ENCODE assay signal across 25 cellular contexts in the genomic region with DNA sequence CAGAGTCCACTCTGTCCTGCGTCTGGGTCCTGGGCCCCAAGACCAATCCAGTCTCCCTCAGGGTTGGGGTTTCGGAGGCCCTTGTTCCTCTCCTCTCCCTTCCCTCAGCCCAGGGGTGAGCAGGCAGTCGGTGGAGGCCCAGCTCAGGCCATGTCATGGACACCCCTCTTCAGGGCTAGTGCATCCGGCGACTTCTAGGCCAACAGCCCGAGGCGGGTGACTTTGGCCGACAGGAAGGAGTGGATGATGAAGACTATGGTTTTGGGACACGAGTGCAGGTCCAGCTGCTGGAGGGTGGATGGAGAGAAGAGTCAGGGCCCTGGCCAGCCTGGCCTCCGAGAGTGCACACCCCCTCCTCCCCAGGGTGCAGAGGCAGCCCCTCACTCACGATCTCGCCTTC. TPM values are rescaled to one million over a fixed set of nuclear protein-coding genes. Genes with fewer than 3 reads are reported as not detected.
DNase-seq lines count a peak whose midpoint lies in the region; ATAC-seq and TF ChIP-seq lines count a peak whose summit lies in the region.
"Had no signal": no experiment of that assay in that cellular context is flagged by ENCODE, and none has a peak within 500 bp of the region (broad histone marks: within the 10 kb centered on the region; RNA-seq: fewer than 3 reads in every experiment).

No MANE protein-coding gene starts in this region.

- no peak overlapping the region for H3K4me3 Mint-ChIP-seq in endodermal cell
- H3K4me3 Mint-ChIP-seq: activated CD4-positive, alpha-beta T cell treated with anti-CD3 and anti-CD28 coated beads, Interleukin-2, amount 10 ng/mL, durations not matched to agents 7 days and 5 days; activated naive CD4-positive, alpha-beta T cell treated with anti-CD3 and anti-CD28 coated beads, Interleukin-2, amount 50 U/mL, for 24 hours had no signal

- H3K27me3 Mint-ChIP-seq in endodermal cell (ENCODE audit: insufficient read depth) = no peaks in the 10 kb centered on the region
- H3K27me3 Mint-ChIP-seq: activated CD4-positive, alpha-beta T cell treated with anti-CD3 and anti-CD28 coated beads, Interleukin-2, amount 10 ng/mL, durations not matched to agents 7 days and 5 days; activated naive CD4-positive, alpha-beta T cell treated with anti-CD3 and anti-CD28 coated beads, Interleukin-2, amount 50 U/mL, for 24 hours had no signal

- H3F3A ChIP-seq in DOHH2 (ENCODE audit: control insufficient read depth, insufficient read depth) = peaks cover 9% of the 10 kb centered on the region; the same call in 1 of the 2 replicates

- H3K36me3 ChIP-seq in DOHH2 (ENCODE audit: control insufficient read depth, low read length) = peaks cover 25% of the 10 kb centered on the region
- H3K36me3 ChIP-seq in endodermal cell (ENCODE audit: control insufficient read depth, insufficient read depth, low read length) = no peaks in the 10 kb centered on the region
- peaks cover 0 to 65% (median 8%) of the 10 kb centered on the region in 6 donors for H3K36me3 ChIP-seq in spleen
- H3K36me3 ChIP-seq in thyroid gland = peaks cover 37 to 52% of the 10 kb centered on the region in 2 donors

- H3K4me3 ChIP-seq in DOHH2 (ENCODE audit: low read length) (no peak overlapping the region), endodermal cell (ENCODE audit: low read length) (no peak overlapping the region), spleen (no peak overlapping the region), thyroid gland (replicated peaks in 1 of 3) (no peak overlapping the region)
- H3K4me3 ChIP-seq: skin epidermis had no signal

- no peak overlapping the region for H3K27ac ChIP-seq in DOHH2 (ENCODE audit: low read depth, low read length)
- H3K27ac ChIP-seq in RWPE1 = 0 out of 2 replicates have a peak overlapping the region, but pooled peaks have one; percentile 2
- H3K27ac ChIP-seq in endodermal cell (ENCODE audit: low read depth, low read length) = no peak overlapping the region
- peak overlapping the region in 5 of 8 donors; percentile 15 to 74 (median 59) for H3K27ac ChIP-seq in spleen
- no peak overlapping the region for H3K27ac ChIP-seq in thyroid gland
- H3K27ac ChIP-seq: C4-2B, VCaP had no signal

- H3K4me1 ChIP-seq in DOHH2 (ENCODE audit: control insufficient read depth, low read length) = peaks cover 24% of the 10 kb centered on the region
- no peaks in the 10 kb centered on the region for H3K4me1 ChIP-seq in endodermal cell (ENCODE audit: control insufficient read depth, insufficient read depth, low read length)
- H3K4me1 ChIP-seq in spleen = peaks cover 0 to 24% (median 18%) of the 10 kb centered on the region in 6 donors
- H3K4me1 ChIP-seq in thyroid gland = no peaks in the 10 kb centered on the region

- intact Hi-C loops in spleen (cut with DNase I; ENCODE audit: low total_unique reads) = no loop called here
- intact Hi-C loops in thyroid gland (cut with DNase I) = no loop called here

- H3K27me3 ChIP-seq in DOHH2 (ENCODE audit: control insufficient read depth, low read length) = no peaks in the 10 kb centered on the region
- H3K27me3 ChIP-seq in endodermal cell (ENCODE audit: control insufficient read depth, insufficient read depth, low read length, poor library complexity, severe bottlenecking) = no peaks in the 10 kb centered on the region
- no peaks in the 10 kb centered on the region for H3K27me3 ChIP-seq in spleen (replicated peaks in 1 of 7)
- H3K27me3 ChIP-seq in thyroid gland = no peaks in the 10 kb centered on the region

- DNase-seq in RWPE1 (ENCODE audit: low spot score) = no peak
- no peak for DNase-seq in endodermal cell
- no peak for DNase-seq in spleen
- no peak for DNase-seq in cerebellar nuclear complex (lab: John Stamatoyannopoulos, UW)
- DNase-seq in thyroid gland = no peak
- DNase-seq: activated CD4-positive, alpha-beta T cell treated with anti-CD3 and anti-CD28 coated beads, Interleukin-2, amount 10 ng/mL, durations not matched to agents 7 days and 5 days; aorta; Calu3; DMS79 treated with DMSO at 0.1 percent for 48 hours; Kasumi-1; left colon; NCI-H1436 treated with DMSO at 0.1 percent for 48 hours; NCI-H2107; NCI-H446; NCI-H774; stimulated activated CD4-positive, alpha-beta T cell treated with anti-CD3 and anti-CD28 coated beads, Interleukin-2, amount 100 ng/mL, for 24 hours; T-helper 9 cell had no signal

- H3K27ac Mint-ChIP-seq in endodermal cell = peak overlapping the region; percentile 29
- H3K27ac Mint-ChIP-seq: activated CD4-positive, alpha-beta T cell treated with anti-CD3 and anti-CD28 coated beads, Interleukin-2, amount 10 ng/mL, durations not matched to agents 7 days and 5 days; activated naive CD4-positive, alpha-beta T cell treated with anti-CD3 and anti-CD28 coated beads, Interleukin-2, amount 50 U/mL, for 24 hours had no signal

- TF ChIP-seq POLR2A in spleen (IDR thresholded peaks at IDR 0.05) (no peak), thyroid gland (IDR thresholded peaks at IDR 0.05) (no peak)

- H3K4me2 ChIP-seq in DOHH2 (ENCODE audit: low read length) = peak overlapping the region; percentile 61

- CTCF ChIA-PET in RWPE1 (lab: Yijun Ruan, JAX) = interaction anchor here (0.5 to 1.2 kb wide), 3 partner anchors 11 to 42 kb away, joined by 3 to 4 read pairs (median 4); no protein-coding TSS in a partner anchor

- 0 out of 2 replicates have a peak, but pooled peaks cover 2% of the 10 kb centered on the region for H3K79me2 ChIP-seq in DOHH2 (ENCODE audit: control insufficient read depth, low read length)

- no peaks in the 10 kb centered on the region for H3K4me1 Mint-ChIP-seq in endodermal cell

- peaks cover 27% of the 10 kb centered on the region for H3K36me3 Mint-ChIP-seq in endodermal cell (ENCODE audit: low read depth)

- TF ChIP-seq CTCF in DOHH2 (IDR thresholded peaks at IDR 0.05; ENCODE audit: low read depth, low read length, poor library complexity, severe bottlenecking) (no peak), RWPE1 (conservative IDR thresholded peaks at IDR 0.05; ENCODE audit: low read depth) (no peak), endodermal cell (conservative IDR thresholded peaks at IDR 0.05) (no peak), spleen (IDR thresholded peaks at IDR 0.05 in 8 of 11, conservative IDR thresholded peaks at IDR 0.05 in 3 of 11) (no peak), thyroid gland (IDR thresholded peaks at IDR 0.05) (no peak)

- H3K9me2 ChIP-seq in DOHH2 (replicated peaks; ENCODE audit: control insufficient read depth, low read length) = no peaks in the 10 kb centered on the region

- H3K9me3 ChIP-seq in DOHH2 (ENCODE audit: control insufficient read depth, insufficient read depth, low read length) (no peaks in the 10 kb centered on the region), endodermal cell (ENCODE audit: control insufficient read depth, low read length) (no peaks in the 10 kb centered on the region), spleen (no peaks in the 10 kb centered on the region), thyroid gland (no peaks in the 10 kb centered on the region)

- no peak overlapping the region for H3K9ac ChIP-seq in endodermal cell (ENCODE audit: extremely low read depth, low read length, poor library complexity, severe bottlenecking)

- ATAC-seq in HG02884 (IDR thresholded peaks at IDR 0.05; ENCODE audit: unreplicated experiment) (no peak), HG02870 (IDR thresholded peaks at IDR 0.05; ENCODE audit: unreplicated experiment) (no peak)
- ATAC-seq: HCT116, left colon had no signal

- POLR2A ChIA-PET in RWPE1 (lab: Yijun Ruan, JAX; ENCODE audit: low non-redundant PET) = no interaction called here

- WGBS in endodermal cell (ENCODE audit: insufficient coverage in 1 of 2, insufficient read length in 1 of 2), 2 experiments = 91 to 94% methylated on average over 6 to 12 of the region's 12 CpGs
- WGBS in spleen, 5 donors = 78 to 95% (median 90%) methylated on average over 7 to 12 of the region's 12 CpGs
- 76 to 95% methylated on average over 3 to 9 of the region's 12 CpGs for WGBS in thyroid gland, 2 donors

- no peaks in the 10 kb centered on the region for H4K20me1 ChIP-seq in DOHH2 (ENCODE audit: control insufficient read depth, insufficient read depth, low read depth, low read length)

- no peaks in the 10 kb centered on the region for H3K9me3 Mint-ChIP-seq in endodermal cell
- H3K9me3 Mint-ChIP-seq: activated CD4-positive, alpha-beta T cell treated with anti-CD3 and anti-CD28 coated beads, Interleukin-2, amount 10 ng/mL, durations not matched to agents 7 days and 5 days; activated naive CD4-positive, alpha-beta T cell treated with anti-CD3 and anti-CD28 coated beads, Interleukin-2, amount 50 U/mL, for 24 hours had no signal

RNA-seq across cellular contexts. Expression of gene CDK5RAP1, which starts 7.0 kb away (rescaled TPM):
- total RNA-seq in endodermal cell (10 to 100 TPM; 45.2 to 59.7 TPM), spleen (10 to 100 TPM; 21.3 to 34.6 (median 33.2) TPM), thyroid gland (10 to 100 TPM; 26.6 to 41.8 (median 37.8) TPM)
- polyA plus RNA-seq in endodermal cell (2013, experiment 1 of 2) = 42.4 TPM
- polyA plus RNA-seq in endodermal cell (2013, experiment 2 of 2) = 32.4 TPM
- polyA plus RNA-seq in spleen = 10 to 100 TPM; 35.6 to 93.0 (median 60.9) TPM

RNA-seq across cellular contexts. Expression of gene SNTA1, which starts 35.2 kb away (rescaled TPM):
- total RNA-seq in endodermal cell = 1 to 10 TPM; 4.6 to 8.2 TPM
- 5.6 TPM for polyA plus RNA-seq in endodermal cell (2013, experiment 1 of 2)
- 4.7 TPM for polyA plus RNA-seq in endodermal cell (2013, experiment 2 of 2)
- total RNA-seq in spleen = 1 to 10 TPM; 2.4 to 8.7 (median 3.9) TPM
- polyA plus RNA-seq in spleen = 1 to 10 TPM; 4.3 to 6.3 (median 5.9) TPM
- total RNA-seq in thyroid gland = 100 to 1,000 TPM; 193 to 291 (median 248) TPM

Comparison
In these comparisons a context has a peak if more than half of its experiments do, and no peak if none do; other contexts are left out.
1. H3K27ac ChIP-seq: peak in RWPE1 (single experiment) and spleen (5 of 8); none in DOHH2 (single experiment), endodermal cell (single experiment) and thyroid gland (0 of 3).
2. RNA of gene SNTA1, which starts 35.2 kb away (total RNA-seq): 193 to 291 TPM in thyroid gland; 4.6 to 8.2 TPM in endodermal cell and 2.4 to 8.7 TPM in spleen; every median in the first group is over 10 times any median in the second.